ENCODE assay signal across 8 cellular contexts in genomic region chr16:58661199-58661830, GRCh38. TPM values are rescaled to one million over a fixed set of nuclear protein-coding genes. Genes with fewer than 3 reads are reported as not detected.
DNase-seq lines count a peak whose midpoint lies in the region; ATAC-seq and TF ChIP-seq lines count a peak whose summit lies in the region.

No MANE protein-coding gene starts in this region.

- H3K4me3 ChIP-seq in A673 (ENCODE audit: low read depth, low read length, poor library complexity, severe bottlenecking) (no peak overlapping the region), fibroblast of villous mesenchyme (ENCODE audit: low read depth, low read length) (no peak overlapping the region)

- DNase-seq in A673 (ENCODE audit: low spot score) = peak; percentile 75
- peak; percentile 79 for DNase-seq in GM04504 (ENCODE audit: low read depth)
- DNase-seq in NCI-H128 (lab: John Stamatoyannopoulos, UW; ENCODE audit: unreplicated experiment) = peak; percentile 2
- no peak for DNase-seq in T-cell
- peak; percentile 86 for DNase-seq in fibroblast of villous mesenchyme (ENCODE audit: low read depth)
- DNase-seq in non-pigmented ciliary epithelial cell (ENCODE audit: low read depth) = peak; percentile 70

- no TSS peak for BruUV-seq in A673 (replicated peaks; lab: Mats Ljungman, UMichigan)

- no peaks in the 10 kb centered on the region for H3K36me3 ChIP-seq in A673 (ENCODE audit: insufficient read depth, low read length, poor library complexity, severe bottlenecking)

- CTCF ChIA-PET in A673 (lab: Charles Lee) = interaction anchor here (1.0 to 1.4 kb wide), 3 partner anchors 95 to 325 kb away, joined by 4 to 13 read pairs (median 8); no protein-coding TSS in a partner anchor
- CTCF ChIA-PET in T-cell (lab: Charles Lee) = interaction anchor here in 1 of 2 donors (0.8 to 1.0 kb wide), 2 partner anchors 73 to 150 kb away, joined by 3 read pairs; no protein-coding TSS in a partner anchor

- H3K9me3 Mint-ChIP-seq in T-cell = no peaks in the 10 kb centered on the region

- peaks cover 4% of the 10 kb centered on the region for H3K36me3 Mint-ChIP-seq in T-cell

- no peaks in the 10 kb centered on the region for H3K27me3 Mint-ChIP-seq in T-cell

- TF ChIP-seq CTCF in A673 (conservative IDR thresholded peaks at IDR 0.05; ENCODE audit: low read depth, low read length) = peak; percentile 53
- TF ChIP-seq CTCF in fibroblast of villous mesenchyme (IDR thresholded peaks at IDR 0.05; ENCODE audit: insufficient read depth, low read depth, low read length) = peak; percentile 74

- no peak overlapping the region for H3K4me3 Mint-ChIP-seq in T-cell

- no peaks in the 10 kb centered on the region for H3K4me1 ChIP-seq in A673 (ENCODE audit: insufficient read depth, low read length, poor library complexity, severe bottlenecking)

- no peak overlapping the region for H3K27ac ChIP-seq in A673 (ENCODE audit: low read depth, low read length, poor library complexity, severe bottlenecking)

- H3K9me3 ChIP-seq in A673 (ENCODE audit: low read depth, low read length, poor library complexity, severe bottlenecking) = no peaks in the 10 kb centered on the region

- no peaks in the 10 kb centered on the region for H3K4me1 Mint-ChIP-seq in T-cell

- ATAC-seq in HG02678 (IDR thresholded peaks at IDR 0.05; ENCODE audit: unreplicated experiment) = peak; percentile 75
- ATAC-seq in T-cell (replicated peaks in 1 of 4) = peak in 3 of 4 experiments; percentile 22 to 53 (median 33)
- ATAC-seq in HG02970 (IDR thresholded peaks at IDR 0.05; ENCODE audit: low FRiP score, unreplicated experiment) = no peak

- no peaks in the 10 kb centered on the region for H3K27me3 ChIP-seq in A673 (replicated peaks; ENCODE audit: insufficient read depth, low read depth, low read length, poor library complexity)

- POLR2A ChIA-PET in A673 (lab: Charles Lee; ENCODE audit: low non-redundant PET) = no interaction called here
- POLR2A ChIA-PET in T-cell (lab: Charles Lee) = no interaction called here

- intact Hi-C loops in A673 (cut with micrococcal nuclease; ENCODE audit: unreplicated experiment) = loop anchor here (1.0 kb wide), 1 partner anchor 149 kb away; no protein-coding TSS in a partner anchor

- H3K27ac Mint-ChIP-seq in T-cell = no peak overlapping the region

RNA-seq across cellular contexts. Expression of gene SLC38A7, which starts 23.3 kb away (rescaled TPM):
- total RNA-seq in A673 (2021) = 16.9 and 21.3 TPM in 2 replicates
- total RNA-seq in T-cell = 10 to 100 TPM in 3 of 5 donors, 1 to 10 TPM in 2; 7.7 to 15.5 (median 13.4) TPM
- total RNA-seq in fibroblast of villous mesenchyme = 42.3 and 43.5 TPM in 2 replicates

RNA-seq across cellular contexts. Expression of gene CNOT1, which starts 31.7 kb away (rescaled TPM):
- 255 and 259 TPM in 2 replicates for total RNA-seq in A673 (2021)
- 100 to 1,000 TPM; 205 to 238 (median 222) TPM for total RNA-seq in T-cell
- total RNA-seq in fibroblast of villous mesenchyme = 110 and 133 TPM in 2 replicates

Comparison
In these comparisons a context has a peak if more than half of its experiments do, and no peak if none do; other contexts are left out.
1. DNase-seq: peak in A673 (single experiment), GM04504 (single experiment), NCI-H128 (single experiment), fibroblast of villous mesenchyme (single experiment) and non-pigmented ciliary epithelial cell (single experiment); none in T-cell (0 of 34).